8 cellular contexts compared by ENCODE assay signal in the genomic region with DNA sequence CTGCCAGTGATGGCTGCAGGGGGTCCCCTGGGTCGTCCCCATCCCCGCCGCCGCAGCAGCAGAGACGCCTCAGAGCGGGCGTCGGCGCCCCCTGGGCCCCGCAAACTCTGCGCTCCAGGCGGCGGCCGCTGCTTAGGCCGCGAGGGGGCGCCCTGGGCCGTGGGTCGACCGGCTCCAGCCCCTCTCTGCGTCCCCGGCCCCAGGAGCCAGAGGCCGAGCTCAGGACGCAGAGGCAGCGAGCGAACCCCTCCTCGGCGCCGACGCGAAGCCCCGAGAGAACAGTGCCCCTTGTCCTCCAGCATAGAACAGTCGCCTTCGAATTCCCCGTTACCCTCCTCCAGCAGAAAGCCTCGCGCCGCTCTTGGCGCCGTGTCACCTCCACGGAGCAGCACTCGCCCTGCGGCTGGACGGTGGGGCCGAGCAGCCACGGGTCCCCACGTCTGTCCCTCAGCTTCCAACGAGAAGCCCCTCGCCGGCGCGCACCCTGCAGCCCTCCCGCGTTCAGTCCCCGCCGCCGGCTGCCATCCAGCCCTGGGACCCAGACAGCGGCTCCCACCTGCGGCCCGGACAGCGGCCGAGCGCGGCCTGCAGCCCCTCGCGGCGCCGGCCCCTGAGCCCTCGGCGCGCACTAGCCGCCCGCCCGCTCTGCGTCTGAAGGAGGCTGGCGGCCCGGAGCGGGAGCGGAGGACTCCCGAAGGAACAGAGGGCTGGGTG.
DNase-seq lines count a peak whose midpoint lies in the region; ATAC-seq and TF ChIP-seq lines count a peak whose summit lies in the region.

No MANE protein-coding gene starts in this region.

- H3K4me1 Mint-ChIP-seq in dendritic cell treated with granulocyte-macrophage colony-stimulating factor and Interleukin-4, amounts not matched to agents 40 ng/mL and 50 ng/mL, for 4 days (ENCODE audit: low read depth) = peaks cover 8% of the 10 kb centered on the region

- H3K4me3 Mint-ChIP-seq in dendritic cell treated with granulocyte-macrophage colony-stimulating factor and Interleukin-4, amounts not matched to agents 40 ng/mL and 50 ng/mL, for 4 days = peak overlapping the region; percentile 90

- TF ChIP-seq POLR2A in NB4 (IDR thresholded peaks at IDR 0.05; ENCODE audit: extremely low read depth, insufficient read length) = no peak

- peaks cover 0 to 46% of the 10 kb centered on the region in 2 donors for H3K27me3 ChIP-seq in left lung

- H3K27ac Mint-ChIP-seq in dendritic cell treated with granulocyte-macrophage colony-stimulating factor and Interleukin-4, amounts not matched to agents 40 ng/mL and 50 ng/mL, for 4 days = no peak overlapping the region

- peak; percentile 54 to 61 for DNase-seq in NCI-H524 (lab: John Stamatoyannopoulos, UW)
- DNase-seq in NCI-H524 treated with DMSO at 0.1 percent for 48 hours (lab: John Stamatoyannopoulos, UW) = no peak
- peak; percentile 79 for DNase-seq in NB4 (ENCODE audit: low read depth)
- DNase-seq in activated CD4-positive, CD25-positive, alpha-beta regulatory T cell treated with anti-CD3 and anti-CD28 coated beads, Interleukin-2, amount 50 U/mL, for 72 hours = peak; percentile 60
- DNase-seq in left lung = peak; percentile 71 to 90
- DNase-seq in stimulated activated CD8-positive, alpha-beta memory T cell treated with anti-CD3 and anti-CD28 coated beads, Interleukin-12 subunit alpha, Interleukin-12 subunit beta, amount 100 ng/mL, for 24 hours (ENCODE audit: extremely low read depth) = peak; percentile 17

- no peaks in the 10 kb centered on the region for H3K36me3 ChIP-seq in left lung

- H3K36me3 Mint-ChIP-seq in dendritic cell treated with granulocyte-macrophage colony-stimulating factor and Interleukin-4, amounts not matched to agents 40 ng/mL and 50 ng/mL, for 4 days (ENCODE audit: low read depth) = peaks cover 9% of the 10 kb centered on the region

- peaks cover 81% of the 10 kb centered on the region for H3K27me3 Mint-ChIP-seq in dendritic cell treated with granulocyte-macrophage colony-stimulating factor and Interleukin-4, amounts not matched to agents 40 ng/mL and 50 ng/mL, for 4 days

- peak; percentile 79 for ATAC-seq in HG02610 (IDR thresholded peaks at IDR 0.05; ENCODE audit: unreplicated experiment)
- ATAC-seq in left lung = peak; percentile 93

- peak overlapping the region; percentile 40 for H3K4me3 ChIP-seq in NB4 (ENCODE audit: low read depth, low read length)
- peak overlapping the region; percentile 60 to 83 for H3K4me3 ChIP-seq in left lung

- intact Hi-C loops in dendritic cell treated with granulocyte-macrophage colony-stimulating factor and Interleukin-4, amounts not matched to agents 40 ng/mL and 50 ng/mL, for 4 days (cut with micrococcal nuclease) = loop anchor here (2.0 to 5.0 kb wide), 4 partner anchors 86 to 854 kb away; partner anchors contain the start of gene PRICKLE1
- intact Hi-C loops in left lung (cut with DNase I) = no loop called here

- H3K27ac ChIP-seq in left lung = peak overlapping the region; percentile 82 to 91

- no peaks in the 10 kb centered on the region for H3K9me3 ChIP-seq in left lung

- TF ChIP-seq CTCF in NB4 (IDR thresholded peaks at IDR 0.05; ENCODE audit: low read depth, low read length) = peak; percentile 79
- peak; percentile 76 to 85 for TF ChIP-seq CTCF in left lung (IDR thresholded peaks at IDR 0.05)

- H3K4me1 ChIP-seq in left lung = peaks cover 16 to 29% of the 10 kb centered on the region in 2 donors

- H3K9me3 Mint-ChIP-seq in dendritic cell treated with granulocyte-macrophage colony-stimulating factor and Interleukin-4, amounts not matched to agents 40 ng/mL and 50 ng/mL, for 4 days = no peaks in the 10 kb centered on the region
